Comparison of ENCODE assay signal across 2 cellular contexts in genomic region chr19:2083174-2083854, GRCh38.
TF ChIP-seq lines count a peak whose summit lies in the region.

No MANE protein-coding gene starts in this region.

TF ChIP-seq in liver, 16 proteins besides CTCF, POLR2A, EP300 and RAD21:
- TF ChIP-seq NR2F2 (IDR thresholded peaks at IDR 0.05) (no peak), TAF1 (conservative IDR thresholded peaks at IDR 0.05) (no peak), FOXA1 (IDR thresholded peaks at IDR 0.05) (no peak), ZBTB33 (IDR thresholded peaks at IDR 0.05) (no peak), YY1 (IDR thresholded peaks at IDR 0.05) (no peak), JUND (IDR thresholded peaks at IDR 0.05) (no peak), HNF4A (conservative IDR thresholded peaks at IDR 0.05) (no peak), ATF3 (IDR thresholded peaks at IDR 0.05) (no peak), SP1 (IDR thresholded peaks at IDR 0.05) (no peak)
- TF ChIP-seq, protein P1, sequence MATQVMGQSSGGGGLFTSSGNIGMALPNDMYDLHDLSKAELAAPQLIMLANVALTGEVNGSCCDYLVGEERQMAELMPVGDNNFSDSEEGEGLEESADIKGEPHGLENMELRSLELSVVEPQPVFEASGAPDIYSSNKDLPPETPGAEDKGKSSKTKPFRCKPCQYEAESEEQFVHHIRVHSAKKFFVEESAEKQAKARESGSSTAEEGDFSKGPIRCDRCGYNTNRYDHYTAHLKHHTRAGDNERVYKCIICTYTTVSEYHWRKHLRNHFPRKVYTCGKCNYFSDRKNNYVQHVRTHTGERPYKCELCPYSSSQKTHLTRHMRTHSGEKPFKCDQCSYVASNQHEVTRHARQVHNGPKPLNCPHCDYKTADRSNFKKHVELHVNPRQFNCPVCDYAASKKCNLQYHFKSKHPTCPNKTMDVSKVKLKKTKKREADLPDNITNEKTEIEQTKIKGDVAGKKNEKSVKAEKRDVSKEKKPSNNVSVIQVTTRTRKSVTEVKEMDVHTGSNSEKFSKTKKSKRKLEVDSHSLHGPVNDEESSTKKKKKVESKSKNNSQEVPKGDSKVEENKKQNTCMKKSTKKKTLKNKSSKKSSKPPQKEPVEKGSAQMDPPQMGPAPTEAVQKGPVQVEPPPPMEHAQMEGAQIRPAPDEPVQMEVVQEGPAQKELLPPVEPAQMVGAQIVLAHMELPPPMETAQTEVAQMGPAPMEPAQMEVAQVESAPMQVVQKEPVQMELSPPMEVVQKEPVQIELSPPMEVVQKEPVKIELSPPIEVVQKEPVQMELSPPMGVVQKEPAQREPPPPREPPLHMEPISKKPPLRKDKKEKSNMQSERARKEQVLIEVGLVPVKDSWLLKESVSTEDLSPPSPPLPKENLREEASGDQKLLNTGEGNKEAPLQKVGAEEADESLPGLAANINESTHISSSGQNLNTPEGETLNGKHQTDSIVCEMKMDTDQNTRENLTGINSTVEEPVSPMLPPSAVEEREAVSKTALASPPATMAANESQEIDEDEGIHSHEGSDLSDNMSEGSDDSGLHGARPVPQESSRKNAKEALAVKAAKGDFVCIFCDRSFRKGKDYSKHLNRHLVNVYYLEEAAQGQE (IDR thresholded peaks at IDR 0.05), result no peak
- TF ChIP-seq, protein P2, sequence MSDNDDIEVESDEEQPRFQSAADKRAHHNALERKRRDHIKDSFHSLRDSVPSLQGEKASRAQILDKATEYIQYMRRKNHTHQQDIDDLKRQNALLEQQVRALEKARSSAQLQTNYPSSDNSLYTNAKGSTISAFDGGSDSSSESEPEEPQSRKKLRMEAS (IDR thresholded peaks at IDR 0.05), result no peak
TF ChIP-seq in liver: peak in this region for 0.

TF ChIP-seq in HepG2, 621 proteins besides CTCF, POLR2A, EP300 and RAD21:
- TF ChIP-seq ZNF572 (CRISPR knock-in tag; IDR thresholded peaks at IDR 0.05) (no peak), ZFP62 (CRISPR knock-in tag; IDR thresholded peaks at IDR 0.05) (no peak), NCOA2 (CRISPR knock-in tag; IDR thresholded peaks at IDR 0.05) (no peak)
- TF ChIP-seq, protein P3, sequence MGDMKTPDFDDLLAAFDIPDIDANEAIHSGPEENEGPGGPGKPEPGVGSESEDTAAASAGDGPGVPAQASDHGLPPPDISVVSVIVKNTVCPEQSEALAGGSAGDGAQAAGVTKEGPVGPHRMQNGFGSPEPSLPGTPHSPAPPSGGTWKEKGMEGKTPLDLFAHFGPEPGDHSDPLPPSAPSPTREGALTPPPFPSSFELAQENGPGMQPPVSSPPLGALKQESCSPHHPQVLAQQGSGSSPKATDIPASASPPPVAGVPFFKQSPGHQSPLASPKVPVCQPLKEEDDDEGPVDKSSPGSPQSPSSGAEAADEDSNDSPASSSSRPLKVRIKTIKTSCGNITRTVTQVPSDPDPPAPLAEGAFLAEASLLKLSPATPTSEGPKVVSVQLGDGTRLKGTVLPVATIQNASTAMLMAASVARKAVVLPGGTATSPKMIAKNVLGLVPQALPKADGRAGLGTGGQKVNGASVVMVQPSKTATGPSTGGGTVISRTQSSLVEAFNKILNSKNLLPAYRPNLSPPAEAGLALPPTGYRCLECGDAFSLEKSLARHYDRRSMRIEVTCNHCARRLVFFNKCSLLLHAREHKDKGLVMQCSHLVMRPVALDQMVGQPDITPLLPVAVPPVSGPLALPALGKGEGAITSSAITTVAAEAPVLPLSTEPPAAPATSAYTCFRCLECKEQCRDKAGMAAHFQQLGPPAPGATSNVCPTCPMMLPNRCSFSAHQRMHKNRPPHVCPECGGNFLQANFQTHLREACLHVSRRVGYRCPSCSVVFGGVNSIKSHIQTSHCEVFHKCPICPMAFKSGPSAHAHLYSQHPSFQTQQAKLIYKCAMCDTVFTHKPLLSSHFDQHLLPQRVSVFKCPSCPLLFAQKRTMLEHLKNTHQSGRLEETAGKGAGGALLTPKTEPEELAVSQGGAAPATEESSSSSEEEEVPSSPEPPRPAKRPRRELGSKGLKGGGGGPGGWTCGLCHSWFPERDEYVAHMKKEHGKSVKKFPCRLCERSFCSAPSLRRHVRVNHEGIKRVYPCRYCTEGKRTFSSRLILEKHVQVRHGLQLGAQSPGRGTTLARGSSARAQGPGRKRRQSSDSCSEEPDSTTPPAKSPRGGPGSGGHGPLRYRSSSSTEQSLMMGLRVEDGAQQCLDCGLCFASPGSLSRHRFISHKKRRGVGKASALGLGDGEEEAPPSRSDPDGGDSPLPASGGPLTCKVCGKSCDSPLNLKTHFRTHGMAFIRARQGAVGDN (CRISPR knock-in tag; IDR thresholded peaks at IDR 0.05), result no peak
